In genomic region chr13:64758520-64758919, GRCh38 we compare ENCODE assay signal across 24 cellular contexts.
DNase-seq lines count a peak whose midpoint lies in the region; ATAC-seq and TF ChIP-seq lines count a peak whose summit lies in the region.
"Had no signal": no experiment of that assay in that cellular context is flagged by ENCODE, and none has a peak within 500 bp of the region (broad histone marks: within the 10 kb centered on the region; RNA-seq: fewer than 3 reads in every experiment).

No MANE protein-coding gene starts in this region.

- no peaks in the 10 kb centered on the region for H3K79me1 ChIP-seq in mesendoderm (ENCODE audit: low read length)

- no peak overlapping the region for H4K5ac ChIP-seq in mesendoderm (ENCODE audit: low read length)

- no peak for ATAC-seq in activated naive CD8-positive, alpha-beta T cell treated with anti-CD3 and anti-CD28 coated beads, Interleukin-2, amount 50 U/mL, for 24 hours
- ATAC-seq: left lung; natural killer cell; stimulated activated memory B cell treated with anti-CD40 and anti-IgM and Interleukin-4, amounts not matched to agents 10 μg/mL and 1 μg/mL and 100 μg/mL, for 72 hours had no signal

- H3K4me1 ChIP-seq in Loucy (ENCODE audit: insufficient read depth, low read length, poor library complexity, severe bottlenecking) (no peaks in the 10 kb centered on the region), endodermal cell (ENCODE audit: control insufficient read depth, insufficient read depth, low read length) (no peaks in the 10 kb centered on the region), mesendoderm (ENCODE audit: control insufficient read depth, low read depth, low read length) (no peaks in the 10 kb centered on the region)
- H3K4me1 ChIP-seq: left lung, SJSA1, vagina had no signal

- no peak overlapping the region for H3K56ac ChIP-seq in mesendoderm (ENCODE audit: low read length)

- no peak overlapping the region for H3K4me3 ChIP-seq in Loucy (ENCODE audit: low read length, poor library complexity, severe bottlenecking)
- H3K4me3 ChIP-seq in endodermal cell (ENCODE audit: low read length), result no peak overlapping the region
- no peak overlapping the region for H3K4me3 ChIP-seq in mesendoderm (ENCODE audit: low read length)
- H3K4me3 ChIP-seq: left lung, SJSA1, vagina had no signal

- no peak overlapping the region for H3K27ac Mint-ChIP-seq in endodermal cell
- no peak overlapping the region for H3K27ac Mint-ChIP-seq in activated naive CD8-positive, alpha-beta T cell treated with anti-CD3 and anti-CD28 coated beads, Interleukin-2, amount 50 U/mL, for 24 hours
- H3K27ac Mint-ChIP-seq in activated CD4-positive, alpha-beta T cell treated with anti-CD3 and anti-CD28 coated beads, Interleukin-2, amount 10 ng/mL, durations not matched to agents 24 days and 14 days, result no peak overlapping the region
- H3K27ac Mint-ChIP-seq: natural killer cell; stimulated activated memory B cell treated with anti-CD40 and anti-IgM and Interleukin-4, amounts not matched to agents 10 μg/mL and 1 μg/mL and 100 μg/mL, for 72 hours had no signal

- H3K9me3 ChIP-seq in Loucy (ENCODE audit: insufficient read depth, low read depth, low read length) (no peaks in the 10 kb centered on the region), endodermal cell (ENCODE audit: control insufficient read depth, low read length) (no peaks in the 10 kb centered on the region)
- H3K9me3 ChIP-seq: SJSA1, vagina had no signal

- intact Hi-C loops in activated CD4-positive, alpha-beta T cell treated with anti-CD3 and anti-CD28 coated beads, Interleukin-2, amount 10 ng/mL, durations not matched to agents 24 days and 14 days (cut with micrococcal nuclease), result no loop called here

- H3K4me2 ChIP-seq in Loucy (ENCODE audit: low read depth, low read length, poor library complexity, severe bottlenecking) (no peak overlapping the region), mesendoderm (ENCODE audit: low read length) (no peak overlapping the region)

- H3K27me3 ChIP-seq in Loucy (ENCODE audit: insufficient read depth, low read length, poor library complexity, severe bottlenecking) (no peaks in the 10 kb centered on the region), endodermal cell (ENCODE audit: control insufficient read depth, insufficient read depth, low read length, poor library complexity, severe bottlenecking) (no peaks in the 10 kb centered on the region), mesendoderm (ENCODE audit: insufficient read depth, low read length, poor library complexity) (no peaks in the 10 kb centered on the region)
- H3K27me3 ChIP-seq: left lung, SJSA1, vagina had no signal

- H3K27ac ChIP-seq in endodermal cell (ENCODE audit: low read depth, low read length), result peak overlapping the region; percentile 9
- no peak overlapping the region for H3K27ac ChIP-seq in mesendoderm (ENCODE audit: low read depth, low read length)
- H3K27ac ChIP-seq: C4-2B, left lung, SJSA1, vagina had no signal

- 0 out of 2 replicates have a peak overlapping the region, but pooled peaks have one; percentile 12 for H2AFZ ChIP-seq in Loucy (ENCODE audit: low read length)

- no peak overlapping the region for H2BK5ac ChIP-seq in mesendoderm (ENCODE audit: low read length)

- H4K20me1 ChIP-seq in Loucy (ENCODE audit: insufficient read depth, low read length, poor library complexity, severe bottlenecking), result no peaks in the 10 kb centered on the region

- no peak overlapping the region for H3K4ac ChIP-seq in mesendoderm (ENCODE audit: low read depth, low read length)

- no peak overlapping the region for H3K4me3 Mint-ChIP-seq in endodermal cell
- no peak overlapping the region for H3K4me3 Mint-ChIP-seq in activated naive CD8-positive, alpha-beta T cell treated with anti-CD3 and anti-CD28 coated beads, Interleukin-2, amount 50 U/mL, for 24 hours
- no peak overlapping the region for H3K4me3 Mint-ChIP-seq in activated CD4-positive, alpha-beta T cell treated with anti-CD3 and anti-CD28 coated beads, Interleukin-2, amount 10 ng/mL, durations not matched to agents 24 days and 14 days
- H3K4me3 Mint-ChIP-seq: natural killer cell; stimulated activated memory B cell treated with anti-CD40 and anti-IgM and Interleukin-4, amounts not matched to agents 10 μg/mL and 1 μg/mL and 100 μg/mL, for 72 hours had no signal

- H3K4me1 Mint-ChIP-seq in endodermal cell, result no peaks in the 10 kb centered on the region
- no peaks in the 10 kb centered on the region for H3K4me1 Mint-ChIP-seq in activated naive CD8-positive, alpha-beta T cell treated with anti-CD3 and anti-CD28 coated beads, Interleukin-2, amount 50 U/mL, for 24 hours
- no peaks in the 10 kb centered on the region for H3K4me1 Mint-ChIP-seq in activated CD4-positive, alpha-beta T cell treated with anti-CD3 and anti-CD28 coated beads, Interleukin-2, amount 10 ng/mL, durations not matched to agents 24 days and 14 days
- H3K4me1 Mint-ChIP-seq: natural killer cell; stimulated activated memory B cell treated with anti-CD40 and anti-IgM and Interleukin-4, amounts not matched to agents 10 μg/mL and 1 μg/mL and 100 μg/mL, for 72 hours had no signal

- no peak overlapping the region for H2AK5ac ChIP-seq in mesendoderm (ENCODE audit: low read length)

- H3K9ac ChIP-seq in Loucy (ENCODE audit: low read depth, low read length, poor library complexity, severe bottlenecking), result no peak overlapping the region
- no peak overlapping the region for H3K9ac ChIP-seq in endodermal cell (ENCODE audit: extremely low read depth, low read length, poor library complexity, severe bottlenecking)
- no peak overlapping the region for H3K9ac ChIP-seq in mesendoderm (ENCODE audit: low read length)

- H3K9me2 ChIP-seq in Loucy (replicated peaks; ENCODE audit: low read depth, low read length), result no peaks in the 10 kb centered on the region

- no peaks in the 10 kb centered on the region for H3K9me3 Mint-ChIP-seq in endodermal cell
- H3K9me3 Mint-ChIP-seq in activated naive CD8-positive, alpha-beta T cell treated with anti-CD3 and anti-CD28 coated beads, Interleukin-2, amount 50 U/mL, for 24 hours, result peaks cover 23% of the 10 kb centered on the region
- peaks cover 2% of the 10 kb centered on the region for H3K9me3 Mint-ChIP-seq in activated CD4-positive, alpha-beta T cell treated with anti-CD3 and anti-CD28 coated beads, Interleukin-2, amount 10 ng/mL, durations not matched to agents 24 days and 14 days

- TF ChIP-seq CTCF in Loucy (conservative IDR thresholded peaks at IDR 0.05; ENCODE audit: low read length) (no peak), endodermal cell (conservative IDR thresholded peaks at IDR 0.05) (no peak)

- H3K36me3 Mint-ChIP-seq in endodermal cell (ENCODE audit: low read depth), result no peaks in the 10 kb centered on the region
- no peaks in the 10 kb centered on the region for H3K36me3 Mint-ChIP-seq in activated naive CD8-positive, alpha-beta T cell treated with anti-CD3 and anti-CD28 coated beads, Interleukin-2, amount 50 U/mL, for 24 hours (ENCODE audit: low read depth)
- no peaks in the 10 kb centered on the region for H3K36me3 Mint-ChIP-seq in activated CD4-positive, alpha-beta T cell treated with anti-CD3 and anti-CD28 coated beads, Interleukin-2, amount 10 ng/mL, durations not matched to agents 24 days and 14 days (ENCODE audit: low read depth)
- H3K36me3 Mint-ChIP-seq: stimulated activated memory B cell treated with anti-CD40 and anti-IgM and Interleukin-4, amounts not matched to agents 10 μg/mL and 1 μg/mL and 100 μg/mL, for 72 hours had no signal

- H2BK15ac ChIP-seq in mesendoderm (replicated peaks; ENCODE audit: low read depth), result no peak overlapping the region

- no peaks in the 10 kb centered on the region for H3K27me3 Mint-ChIP-seq in endodermal cell (ENCODE audit: insufficient read depth)
- no peaks in the 10 kb centered on the region for H3K27me3 Mint-ChIP-seq in activated naive CD8-positive, alpha-beta T cell treated with anti-CD3 and anti-CD28 coated beads, Interleukin-2, amount 50 U/mL, for 24 hours
- H3K27me3 Mint-ChIP-seq in activated CD4-positive, alpha-beta T cell treated with anti-CD3 and anti-CD28 coated beads, Interleukin-2, amount 10 ng/mL, durations not matched to agents 24 days and 14 days, result no peaks in the 10 kb centered on the region
- H3K27me3 Mint-ChIP-seq: stimulated activated memory B cell treated with anti-CD40 and anti-IgM and Interleukin-4, amounts not matched to agents 10 μg/mL and 1 μg/mL and 100 μg/mL, for 72 hours had no signal

- H3K18ac ChIP-seq in mesendoderm (ENCODE audit: low read length), result peak overlapping the region; percentile 25

- DNase-seq in GM03348 (ENCODE audit: low spot score) (peak; percentile 24), endodermal cell (peak; percentile 43), mesendoderm (peak; percentile 64), germinal center (ENCODE audit: low spot score) (no peak), NCI-H1694 (lab: John Stamatoyannopoulos, UW) (no peak)
- DNase-seq in activated naive CD8-positive, alpha-beta T cell treated with anti-CD3 and anti-CD28 coated beads, Interleukin-2, amount 50 U/mL, for 24 hours, result no peak
- no peak for DNase-seq in activated CD4-positive, alpha-beta T cell treated with anti-CD3 and anti-CD28 coated beads, Interleukin-2, amount 10 ng/mL, durations not matched to agents 24 days and 14 days
- DNase-seq: activated CD4-positive, alpha-beta T cell treated with anti-CD3 and anti-CD28 coated beads for 1 hour; activated effector memory CD4-positive, alpha-beta T cell treated with anti-CD3 and anti-CD28 coated beads, Interleukin-2, amount 50 U/mL, for 16 hours; EL; head of caudate nucleus; KBM-7; left lung; midbrain; natural killer cell; NCI-H1436 treated with DMSO at 0.1 percent for 48 hours; NCI-H2171 treated with DMSO at 0.1 percent for 48 hours; NCI-H526 treated with DMSO at 0.1 percent for 48 hours; stimulated activated CD4-positive, alpha-beta T cell treated with anti-CD3 and anti-CD28 coated beads, Interleukin-2, amount 100 ng/mL, for 48 hours had no signal

- H3K36me3 ChIP-seq in Loucy (ENCODE audit: insufficient read depth, low read length) (no peaks in the 10 kb centered on the region), endodermal cell (ENCODE audit: control insufficient read depth, insufficient read depth, low read length) (no peaks in the 10 kb centered on the region), mesendoderm (ENCODE audit: control insufficient read depth, insufficient read depth, low read length) (no peaks in the 10 kb centered on the region)
- H3K36me3 ChIP-seq: left lung, SJSA1, vagina had no signal

- H3F3A ChIP-seq in Loucy (ENCODE audit: low read depth), result no peaks in the 10 kb centered on the region

- H2BK120ac ChIP-seq in mesendoderm (ENCODE audit: low read depth, low read length), result no peak overlapping the region

- H3K79me2 ChIP-seq in Loucy (ENCODE audit: insufficient read depth, low read length) (no peaks in the 10 kb centered on the region), mesendoderm (ENCODE audit: control insufficient read depth, insufficient read depth, low read length) (no peaks in the 10 kb centered on the region)

- no peak overlapping the region for H4K8ac ChIP-seq in mesendoderm (ENCODE audit: low read depth, low read length)

- H3K23ac ChIP-seq in mesendoderm (ENCODE audit: low read length), result no peak overlapping the region

Comparison
In these comparisons a context has a peak if more than half of its experiments do, and no peak if none do; other contexts are left out.
1. DNase-seq: peak in GM03348 (single experiment), endodermal cell (single experiment) and mesendoderm (single experiment); none in activated naive CD8-positive, alpha-beta T cell treated with anti-CD3 and anti-CD28 coated beads, Interleukin-2, amount 50 U/mL, for 24 hours (single experiment), activated CD4-positive, alpha-beta T cell treated with anti-CD3 and anti-CD28 coated beads, Interleukin-2, amount 10 ng/mL, durations not matched to agents 24 days and 14 days (single experiment), germinal center (single experiment) and NCI-H1694 (single experiment).